In the genomic region with DNA sequence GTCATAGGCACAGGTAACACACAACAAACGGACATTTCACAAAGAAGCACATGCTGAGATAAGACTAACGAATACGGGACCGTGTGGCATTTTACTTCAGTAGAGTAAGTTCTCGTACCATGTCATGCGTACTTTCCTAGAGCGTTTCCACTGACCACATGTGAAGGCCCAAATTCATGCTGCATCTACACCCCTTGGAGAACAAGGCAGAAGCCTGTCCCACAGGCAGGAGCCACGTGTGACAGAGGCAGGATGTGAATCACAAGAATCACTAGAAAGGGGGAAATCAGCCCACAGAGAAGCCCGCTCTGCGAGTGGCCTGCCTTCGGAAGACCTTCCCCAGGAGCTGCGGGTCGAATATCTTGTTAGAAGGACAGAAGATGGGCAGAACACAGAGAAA, we compare ENCODE assay signal across 20 cellular contexts. TPM values are rescaled to one million over a fixed set of nuclear protein-coding genes. Genes with fewer than 3 reads are reported as not detected.
DNase-seq lines count a peak whose midpoint lies in the region; ATAC-seq, FAIRE-seq and TF ChIP-seq lines count a peak whose summit lies in the region.
"Had no signal": no experiment of that assay in that cellular context is flagged by ENCODE, and none has a peak within 500 bp of the region (broad histone marks: within the 10 kb centered on the region; RNA-seq: fewer than 3 reads in every experiment).

No MANE protein-coding gene starts in this region.

- H3K4me3 ChIP-seq in endothelial cell of umbilical vein (replicated peaks in 1 of 3; ENCODE audit: insufficient read depth in 1 of 3, low read depth in 1 of 3, low read length in 3 of 3) (no peak overlapping the region), prostate gland (no peak overlapping the region)
- H3K4me3 ChIP-seq: BLaER1, GM23338 had no signal

- H3K9me3 ChIP-seq in endothelial cell of umbilical vein (replicated peaks; ENCODE audit: control insufficient read depth, insufficient read depth, low read length) (no peaks in the 10 kb centered on the region), prostate gland (no peaks in the 10 kb centered on the region)

- H3K4me1 ChIP-seq in endothelial cell of umbilical vein (ENCODE audit: control insufficient read depth, extremely low read depth, insufficient read depth, low read length) (no peaks in the 10 kb centered on the region), prostate gland (replicated peaks) (peaks cover 34% of the 10 kb centered on the region)
- H3K4me1 ChIP-seq: BLaER1 had no signal

- ATAC-seq in HG03520 (IDR thresholded peaks at IDR 0.05; ENCODE audit: unreplicated experiment): no peak
- ATAC-seq in GM21737 (IDR thresholded peaks at IDR 0.05; ENCODE audit: unreplicated experiment): no peak
- ATAC-seq in HG02885 (IDR thresholded peaks at IDR 0.05; ENCODE audit: poor library complexity, unreplicated experiment): no peak
- ATAC-seq: CD8-positive, alpha-beta T cell; GM23338; HCT116 had no signal

- H3K79me2 ChIP-seq in endothelial cell of umbilical vein (ENCODE audit: control insufficient read depth, insufficient read depth, low read length): no peaks in the 10 kb centered on the region

- no peak for DNase-seq in RWPE1 (ENCODE audit: low spot score)
- DNase-seq in endothelial cell of umbilical vein (ENCODE audit: low read depth, low spot score): no peak
- DNase-seq in prostate gland (ENCODE audit: low spot score): no peak
- DNase-seq: CD8-positive, alpha-beta T cell; NCI-H1105; NCI-H1694 treated with DMSO at 0.1 percent for 48 hours; NCI-H510A; NCI-H774; OCI-M1; RPMI8226; SIG-M5 had no signal

- no peak overlapping the region for H3K4me2 ChIP-seq in endothelial cell of umbilical vein (ENCODE audit: insufficient read depth, low read length)
- H3K4me2 ChIP-seq: BLaER1, GM23338 had no signal

- dilution Hi-C loops in endothelial cell of umbilical vein (cut with MboI; ENCODE audit: extremely low pct_ligation_motif_present, low sequenced_read_pairs): no loop called here

- no peaks in the 10 kb centered on the region for H4K20me1 ChIP-seq in endothelial cell of umbilical vein (replicated peaks; ENCODE audit: control insufficient read depth, extremely low read depth, insufficient read depth, low read length)

- POLR2A ChIA-PET in RWPE1 (lab: Yijun Ruan, JAX; ENCODE audit: low non-redundant PET) (no interaction called here), endothelial cell of umbilical vein (lab: Charles Lee) (no interaction called here)

- CTCF ChIA-PET in RWPE1 (lab: Yijun Ruan, JAX): no interaction called here
- CTCF ChIA-PET in endothelial cell of umbilical vein (lab: Charles Lee): no interaction called here

- TF ChIP-seq POLR2A in endothelial cell of umbilical vein (IDR thresholded peaks at IDR 0.05; ENCODE audit: low read depth, low read length): no peak
- no peak for TF ChIP-seq POLR2A in prostate gland (IDR thresholded peaks at IDR 0.05)

- no peaks in the 10 kb centered on the region for H3K9me1 ChIP-seq in endothelial cell of umbilical vein (replicated peaks; ENCODE audit: control insufficient read depth, extremely low read depth, insufficient read depth, low read length)

- no peak overlapping the region for H3K9ac ChIP-seq in endothelial cell of umbilical vein (replicated peaks; ENCODE audit: extremely low read depth, insufficient read depth, low read length)
- H3K9ac ChIP-seq: BLaER1 had no signal

- no peak overlapping the region for H2AFZ ChIP-seq in endothelial cell of umbilical vein (ENCODE audit: low read depth, low read length)
- H2AFZ ChIP-seq: GM23338 had no signal

- 86% methylated on average over 13 of the region's 13 CpGs for whole genome bisulfite sequencing in prostate gland

- FAIRE-seq in endothelial cell of umbilical vein (lab: Jason Lieb, UNC): peak; percentile 67
- FAIRE-seq: GM12891 had no signal

- intact Hi-C loops in endothelial cell of umbilical vein (cut with micrococcal nuclease): no loop called here
- intact Hi-C loops in prostate gland (cut with DNase I): no loop called here

- H3K27ac ChIP-seq in C4-2B (peak overlapping the region; percentile 62; the same call in 1 of the 2 replicates), RWPE1 (peak overlapping the region; percentile 48), endothelial cell of umbilical vein (ENCODE audit: insufficient read depth, low read depth, low read length) (no peak overlapping the region), prostate gland (peak overlapping the region; percentile 85 to 90)
- H3K27ac ChIP-seq: BLaER1 had no signal

- H3K27me3 ChIP-seq in endothelial cell of umbilical vein (ENCODE audit: control insufficient read depth in 2 of 2, insufficient read depth in 2 of 2, low read length in 2 of 2) (no peaks in the 10 kb centered on the region), prostate gland (replicated peaks; ENCODE audit: insufficient read depth) (no peaks in the 10 kb centered on the region)
- H3K27me3 ChIP-seq: BLaER1 had no signal

- no TSS peak for BruUV-seq in endothelial cell of umbilical vein (replicated peaks; lab: Mats Ljungman, UMichigan)

- TF ChIP-seq CTCF in C4-2B (conservative IDR thresholded peaks at IDR 0.05): no peak
- TF ChIP-seq CTCF in RWPE1 (conservative IDR thresholded peaks at IDR 0.05; ENCODE audit: low read depth): no peak
- TF ChIP-seq CTCF in endothelial cell of umbilical vein (IDR thresholded peaks at IDR 0.05; ENCODE audit: extremely low read depth in 1 of 2, insufficient read depth in 1 of 2, low read depth in 1 of 2, low read length in 2 of 2): no peak
- TF ChIP-seq CTCF in prostate gland (IDR thresholded peaks at IDR 0.05): no peak

- H3K36me3 ChIP-seq in endothelial cell of umbilical vein (ENCODE audit: control insufficient read depth in 2 of 2, extremely low read depth in 1 of 2, insufficient read depth in 2 of 2, low read length in 2 of 2) (peaks cover 19 to 64% of the 10 kb centered on the region in 2 experiments), prostate gland (peaks cover 24 to 30% of the 10 kb centered on the region in 2 donors)

TF ChIP-seq in endothelial cell of umbilical vein, 7 proteins besides CTCF, POLR2A, EP300 and RAD21:
- TF ChIP-seq POLR2AphosphoS5 (IDR thresholded peaks at IDR 0.05; ENCODE audit: insufficient read depth, low read depth, low read length) (no peak), FOS (IDR thresholded peaks at IDR 0.05; ENCODE audit: borderline replicate concordance, insufficient read depth, low read length) (no peak), GATA2 (IDR thresholded peaks at IDR 0.05; ENCODE audit: insufficient read depth, insufficient read length, low read depth, low read length) (no peak)
TF ChIP-seq in endothelial cell of umbilical vein: peak in this region for 0.

RNA-seq across cellular contexts. Expression of gene URB1, which starts 41.8 kb away (rescaled TPM):
- 21.4 and 27.3 TPM in 2 replicates for total RNA-seq in endothelial cell of umbilical vein
- 8.0 and 8.3 TPM in 2 replicates for polyA plus RNA-seq in endothelial cell of umbilical vein
- polyA plus RNA-seq in endothelial cell of umbilical vein (2011; cell fraction: cytosol; rRNA removed): 6.2 and 6.3 TPM in 2 replicates
- 19.7 and 22.7 TPM in 2 replicates for polyA plus RNA-seq in endothelial cell of umbilical vein (2011; cell fraction: nucleus; rRNA removed)
- 11.0 and 11.1 TPM in 2 replicates for polyA plus RNA-seq in endothelial cell of umbilical vein (2012)
- polyA minus RNA-seq in endothelial cell of umbilical vein: 21.8 and 25.2 TPM in 2 replicates
- polyA minus RNA-seq in endothelial cell of umbilical vein (2011; cell fraction: cytosol; rRNA and poly(A)+ RNA removed): 14.5 TPM
- polyA minus RNA-seq in endothelial cell of umbilical vein (2011; cell fraction: nucleus; rRNA and poly(A)+ RNA removed): 27.3 and 29.6 TPM in 2 replicates
- total RNA-seq in prostate gland: 10 to 100 TPM; 33.4 to 41.4 TPM

RNA-seq across cellular contexts. Expression of gene MRAP, which starts 52.3 kb away (rescaled TPM):
- not detected in 2 replicates for total RNA-seq in endothelial cell of umbilical vein
- not detected in 2 replicates for polyA plus RNA-seq in endothelial cell of umbilical vein
- not detected in 2 replicates for polyA plus RNA-seq in endothelial cell of umbilical vein (2011; cell fraction: cytosol; rRNA removed)
- polyA plus RNA-seq in endothelial cell of umbilical vein (2011; cell fraction: nucleus; rRNA removed): not detected in 2 replicates
- not detected in 2 replicates for polyA plus RNA-seq in endothelial cell of umbilical vein (2012)
- not detected in 2 replicates for polyA minus RNA-seq in endothelial cell of umbilical vein
- not detected for polyA minus RNA-seq in endothelial cell of umbilical vein (2011; cell fraction: cytosol; rRNA and poly(A)+ RNA removed)
- polyA minus RNA-seq in endothelial cell of umbilical vein (2011; cell fraction: nucleus; rRNA and poly(A)+ RNA removed): not detected in 2 replicates
- total RNA-seq in prostate gland: 1 to 10 TPM in 1 of 2 donors, not detected in 1; 4.7 TPM
- total RNA-seq: A673; CD8-positive, alpha-beta T cell; GM23338 had no signal
